8 cellular contexts compared by ENCODE assay signal in genomic region chr2:27323592-27324285, GRCh38. TPM values are rescaled to one million over a fixed set of nuclear protein-coding genes. Genes with fewer than 3 reads are reported as not detected.
DNase-seq lines count a peak whose midpoint lies in the region; ATAC-seq and TF ChIP-seq lines count a peak whose summit lies in the region.

No MANE protein-coding gene starts in this region.

- H3K27me3 ChIP-seq in cardiac muscle cell (no peaks in the 10 kb centered on the region), liver (ENCODE audit: control insufficient read depth in 4 of 4, insufficient read depth in 4 of 4, low read length in 3 of 4) (no peaks in the 10 kb centered on the region), thyroid gland (no peaks in the 10 kb centered on the region)

- TF ChIP-seq POLR2A in thyroid gland (IDR thresholded peaks at IDR 0.05): no peak

- no peak for TF ChIP-seq CTCF in cardiac muscle cell (IDR thresholded peaks at IDR 0.05; ENCODE audit: low read depth, low read length)
- TF ChIP-seq CTCF in astrocyte of the spinal cord (IDR thresholded peaks at IDR 0.05; ENCODE audit: low read depth, low read length): no peak
- TF ChIP-seq CTCF in liver (IDR thresholded peaks at IDR 0.05; ENCODE audit: low read depth, low read length, missing input control): no peak
- TF ChIP-seq CTCF in thyroid gland (IDR thresholded peaks at IDR 0.05): no peak

- H3K9me3 ChIP-seq in cardiac muscle cell (ENCODE audit: low read depth) (no peaks in the 10 kb centered on the region), liver (ENCODE audit: control insufficient read depth in 4 of 4, low read length in 3 of 4) (no peaks in the 10 kb centered on the region), thyroid gland (no peaks in the 10 kb centered on the region)

- DNase-seq in cardiac muscle cell (ENCODE audit: low read depth in 1 of 2, low spot score in 1 of 2) (peak in 1 of 2 donors; percentile 32), Right ventricle myocardium inferior (ENCODE audit: missing footprints) (no peak), astrocyte of the spinal cord (ENCODE audit: low read depth, low spot score) (no peak), thyroid gland (peak in 1 of 2 donors; percentile 6), cerebellar nuclear complex (lab: John Stamatoyannopoulos, UW) (no peak), COLO829 (ENCODE audit: low spot score) (no peak), cortex of kidney (lab: John Stamatoyannopoulos, UW) (no peak)

- H3K9ac ChIP-seq in liver (ENCODE audit: low read depth in 1 of 2, low read length in 2 of 2): peak overlapping the region; percentile 89 to 98

- no peak for TF ChIP-seq RAD21 in liver (IDR thresholded peaks at IDR 0.05)

- H3K4me3 ChIP-seq in cardiac muscle cell (peak overlapping the region; percentile 77), astrocyte of the spinal cord (ENCODE audit: low read depth, low read length) (peak overlapping the region; percentile 95), liver (ENCODE audit: low read depth in 1 of 3, low read length in 3 of 3) (peak overlapping the region; percentile 79 to 94 (median 84)), thyroid gland (replicated peaks in 1 of 3) (peak overlapping the region; percentile 53 to 81 (median 60))

- peaks cover 8% of the 10 kb centered on the region for H3K4me1 ChIP-seq in cardiac muscle cell (ENCODE audit: low read depth)
- H3K4me1 ChIP-seq in liver (ENCODE audit: control insufficient read depth in 4 of 4, insufficient read depth in 4 of 4, low read length in 3 of 4): peaks cover 5 to 22% (median 15%) of the 10 kb centered on the region in 4 donors
- peaks cover 11 to 25% of the 10 kb centered on the region in 2 donors for H3K4me1 ChIP-seq in thyroid gland

- peak overlapping the region; percentile 99 for H3K27ac ChIP-seq in cardiac muscle cell
- peak overlapping the region; percentile 94 to 95 for H3K27ac ChIP-seq in liver (ENCODE audit: low read depth in 1 of 2, low read length in 2 of 2)
- peak overlapping the region; percentile 77 to 94 (median 89) for H3K27ac ChIP-seq in thyroid gland

- in situ Hi-C loops in astrocyte of the spinal cord (cut with HindIII; ENCODE audit: low sequenced_read_pairs): no loop called here

- 17% methylated on average over 5 of the region's 5 CpGs for WGBS in liver
- WGBS in thyroid gland, 2 donors: 15 to 16% methylated on average over 5 of the region's 5 CpGs

- intact Hi-C loops in Right ventricle myocardium inferior (cut with DNase I): loop anchor here (1.0 to 2.0 kb wide), 2 partner anchors 41 to 47 kb away; partner anchors contain the start of genes EIF2B4, SNX17 and TRIM54
- intact Hi-C loops in thyroid gland (cut with DNase I): loop anchor here (5.0 kb wide), 1 partner anchor 34 kb away; the partner anchor contains the start of gene GTF3C2

- H3K36me3 ChIP-seq in cardiac muscle cell (peaks cover 16% of the 10 kb centered on the region), liver (ENCODE audit: control insufficient read depth in 4 of 4, insufficient read depth in 3 of 4, low read depth in 1 of 4, low read length in 3 of 4) (peaks cover 6 to 25% (median 24%) of the 10 kb centered on the region in 4 donors), thyroid gland (peaks cover 14 to 21% of the 10 kb centered on the region in 2 donors)

- no peak for ATAC-seq in Right ventricle myocardium inferior

TF ChIP-seq in liver, 16 proteins besides CTCF, POLR2A, EP300 and RAD21:
- TF ChIP-seq FOXA1 (IDR thresholded peaks at IDR 0.05) (no peak), ZBTB33 (IDR thresholded peaks at IDR 0.05) (no peak), MAX (IDR thresholded peaks at IDR 0.05) (no peak), HNF4G (IDR thresholded peaks at IDR 0.05) (no peak), HNF4A (conservative IDR thresholded peaks at IDR 0.05) (no peak), JUND (IDR thresholded peaks at IDR 0.05) (no peak), YY1 (IDR thresholded peaks at IDR 0.05) (no peak), TAF1 (conservative IDR thresholded peaks at IDR 0.05) (no peak), SP1 (IDR thresholded peaks at IDR 0.05) (no peak), FOXA2 (IDR thresholded peaks at IDR 0.05) (no peak)
- TF ChIP-seq, protein P1, sequence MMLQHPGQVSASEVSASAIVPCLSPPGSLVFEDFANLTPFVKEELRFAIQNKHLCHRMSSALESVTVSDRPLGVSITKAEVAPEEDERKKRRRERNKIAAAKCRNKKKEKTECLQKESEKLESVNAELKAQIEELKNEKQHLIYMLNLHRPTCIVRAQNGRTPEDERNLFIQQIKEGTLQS (IDR thresholded peaks at IDR 0.05): no peak

RNA-seq across cellular contexts. Expression of gene MPV17, which starts 0.8 kb away (rescaled TPM):
- total RNA-seq in cardiac muscle cell: 56.3 and 88.7 TPM in 2 replicates
- polyA plus RNA-seq in cardiac muscle cell: 70.8 and 90.5 TPM in 2 replicates
- total RNA-seq in Right ventricle myocardium inferior: 48.0 TPM
- 10 to 100 TPM; 13.9 to 29.6 TPM for total RNA-seq in liver
- polyA plus RNA-seq in liver: 10 to 100 TPM; 17.7 to 26.0 TPM
- total RNA-seq in thyroid gland: 100 to 1,000 TPM in 3 of 4 donors, 10 to 100 TPM in 1; 92.9 to 151 (median 116) TPM

RNA-seq across cellular contexts. Expression of gene UCN, which starts 15.5 kb away (rescaled TPM):
- total RNA-seq in cardiac muscle cell: 6.6 and 14.8 TPM in 2 replicates
- 3.2 and 5.8 TPM in 2 replicates for polyA plus RNA-seq in cardiac muscle cell
- 0.84 TPM for total RNA-seq in Right ventricle myocardium inferior
- total RNA-seq in liver: under 1 TPM in 1 of 2 donors, not detected in 1; 0.25 TPM
- polyA plus RNA-seq in liver: under 1 TPM; 0.42 to 0.83 TPM
- 1 to 10 TPM; 1.1 to 2.5 (median 2.0) TPM for total RNA-seq in thyroid gland

RNA-seq across cellular contexts. Expression of gene GTF3C2, which starts 32.8 kb away (rescaled TPM):
- total RNA-seq in cardiac muscle cell (35.1 and 38.2 TPM in 2 replicates), Right ventricle myocardium inferior (17.3 TPM), liver (10 to 100 TPM; 16.4 to 20.6 TPM), thyroid gland (10 to 100 TPM; 44.7 to 86.6 (median 51.8) TPM)
- polyA plus RNA-seq in cardiac muscle cell (47.7 and 56.8 TPM in 2 replicates), liver (10 to 100 TPM in 1 of 2 donors, 1 to 10 TPM in 1; 9.7 to 13.0 TPM)

RNA-seq across cellular contexts. Expression of gene TRIM54, which starts 41.5 kb away (rescaled TPM):
- total RNA-seq in cardiac muscle cell (53.1 and 65.9 TPM in 2 replicates), Right ventricle myocardium inferior (282 TPM), liver (not detected), thyroid gland (1 to 10 TPM in 1 of 4 donors, under 1 TPM in 2, not detected in 1; 0.22 to 1.6 (median 0.54) TPM)
- polyA plus RNA-seq in cardiac muscle cell (41.6 and 46.7 TPM in 2 replicates), liver (under 1 TPM in 1 of 2 donors, not detected in 1; 0.03 TPM)

RNA-seq across cellular contexts. Expression of gene EIF2B4, which starts 46.4 kb away (rescaled TPM):
- total RNA-seq in cardiac muscle cell (30.5 and 41.5 TPM in 2 replicates), Right ventricle myocardium inferior (40.3 TPM), liver (10 to 100 TPM; 10.5 to 18.9 TPM), thyroid gland (10 to 100 TPM; 34.7 to 44.0 (median 38.6) TPM)
- polyA plus RNA-seq in cardiac muscle cell (93.9 and 94.9 TPM in 2 replicates), liver (10 to 100 TPM; 22.6 to 25.8 TPM)
